ENCODE assay signal across 8 cellular contexts in the genomic region with DNA sequence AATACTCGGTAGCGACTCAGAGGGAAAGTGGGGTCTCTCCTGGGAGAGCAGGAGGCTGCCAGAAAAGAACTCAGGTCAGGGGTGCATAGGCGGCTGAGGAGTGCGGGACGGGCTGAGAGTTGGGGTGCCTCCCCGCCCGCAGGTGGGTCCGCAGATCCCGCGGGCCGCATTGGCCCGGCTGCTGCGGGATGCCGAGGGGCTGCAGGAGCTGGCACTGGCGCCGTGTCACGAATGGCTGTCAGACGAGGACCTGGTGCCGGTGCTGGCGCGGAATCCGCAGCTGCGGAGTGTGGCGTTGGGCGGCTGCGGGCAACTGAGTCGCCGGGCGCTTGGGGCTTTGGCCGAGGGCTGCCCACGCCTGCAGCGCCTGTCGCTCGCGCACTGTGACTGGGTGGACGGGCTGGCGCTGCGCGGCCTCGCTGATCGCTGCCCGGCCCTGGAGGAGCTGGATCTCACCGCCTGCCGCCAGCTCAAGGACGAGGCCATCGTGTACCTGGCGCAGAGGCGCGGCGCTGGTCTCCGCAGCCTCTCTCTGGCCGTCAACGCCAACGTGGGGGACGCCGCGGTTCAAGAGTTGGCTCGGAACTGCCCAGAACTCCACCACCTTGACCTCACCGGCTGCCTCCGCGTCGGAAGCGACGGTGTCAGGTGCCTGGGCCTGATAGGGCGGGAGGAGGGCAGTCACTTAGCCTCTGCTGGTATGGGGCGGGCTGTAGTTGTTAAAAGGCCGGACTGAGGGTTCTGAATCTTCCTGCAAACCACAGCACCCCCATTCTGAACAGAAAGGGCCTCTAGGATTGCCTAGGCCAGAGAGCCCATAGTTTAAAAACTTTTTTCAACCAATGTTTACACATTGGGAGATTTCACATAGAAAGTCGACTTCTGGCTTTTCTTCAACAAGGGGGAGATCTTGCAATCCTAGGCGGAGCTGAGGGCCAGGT. TPM values are rescaled to one million over a fixed set of nuclear protein-coding genes. Genes with fewer than 3 reads are reported as not detected.
A peak's percentile ranks its signal among the peaks of the same experiment; 100 is the strongest.
DNase-seq lines count a peak whose midpoint lies in the region; ATAC-seq and TF ChIP-seq lines count a peak whose summit lies in the region.

No MANE protein-coding gene starts in this region.

- WGBS in esophagus, 2 donors = 1 to 2% methylated on average over 59 to 69 of the region's 69 CpGs

- H3K9me3 ChIP-seq in DOHH2 (ENCODE audit: control insufficient read depth, insufficient read depth, low read length) = no peaks in the 10 kb centered on the region
- H3K9me3 ChIP-seq in esophagus (ENCODE audit: control insufficient read depth in 2 of 2, insufficient read depth in 1 of 2, low read depth in 1 of 2, low read length in 1 of 2) = peaks cover 0 to 5% of the 10 kb centered on the region in 2 donors
- no peaks in the 10 kb centered on the region for H3K9me3 ChIP-seq in neural cell (ENCODE audit: low read length)

- H3K4me3 ChIP-seq in DOHH2 (ENCODE audit: low read length) = peak overlapping the region; percentile 88
- peak overlapping the region; percentile 81 to 86 for H3K4me3 ChIP-seq in esophagus (ENCODE audit: low read depth in 1 of 2, low read length in 2 of 2)
- peak overlapping the region; percentile 97 for H3K4me3 ChIP-seq in neural cell (ENCODE audit: low read length)

- DNase-seq in SW480 (ENCODE audit: low spot score) = peak; percentile 63
- DNase-seq in amniotic stem cell (lab: John Stamatoyannopoulos, UW) = no peak
- DNase-seq in cortex of kidney (lab: John Stamatoyannopoulos, UW) = no peak

- H2AFZ ChIP-seq in neural cell (ENCODE audit: low read depth, low read length) = peak overlapping the region; percentile 69

- H4K20me1 ChIP-seq in DOHH2 (ENCODE audit: control insufficient read depth, insufficient read depth, low read depth, low read length) = no peaks in the 10 kb centered on the region
- H4K20me1 ChIP-seq in neural cell (ENCODE audit: insufficient read depth) = no peaks in the 10 kb centered on the region

- TF ChIP-seq CTCF in DOHH2 (IDR thresholded peaks at IDR 0.05; ENCODE audit: low read depth, low read length, poor library complexity, severe bottlenecking) (no peak), neural cell (IDR thresholded peaks at IDR 0.05; ENCODE audit: poor library complexity, severe bottlenecking) (no peak)

- H3K9ac ChIP-seq in neural cell (ENCODE audit: low read length) = peak overlapping the region; percentile 84

- H3K36me3 ChIP-seq in DOHH2 (ENCODE audit: control insufficient read depth, low read length) (peaks cover 19% of the 10 kb centered on the region), esophagus (ENCODE audit: control insufficient read depth in 2 of 2, insufficient read depth in 2 of 2, low read length in 1 of 2) (peaks cover 6 to 10% of the 10 kb centered on the region in 2 donors), neural cell (ENCODE audit: insufficient read depth, low read length) (no peaks in the 10 kb centered on the region)

- H3F3A ChIP-seq in DOHH2 (ENCODE audit: control insufficient read depth, insufficient read depth) (peaks cover 7% of the 10 kb centered on the region; the same call in 1 of the 2 replicates), neural cell (ENCODE audit: insufficient read depth, low read length, poor library complexity, severe bottlenecking) (peaks cover 6% of the 10 kb centered on the region)

- H3K9me2 ChIP-seq in DOHH2 (replicated peaks; ENCODE audit: control insufficient read depth, low read length) (no peaks in the 10 kb centered on the region), neural cell (ENCODE audit: insufficient read depth, low read length) (no peaks in the 10 kb centered on the region)

- H3K27ac ChIP-seq in DOHH2 (ENCODE audit: low read depth, low read length) (peak overlapping the region; percentile 68), esophagus (ENCODE audit: low read depth in 2 of 2, low read length in 1 of 2) (peak overlapping the region; percentile 94), neural cell (ENCODE audit: low read length) (peak overlapping the region; percentile 93)

- H3K27me3 ChIP-seq in DOHH2 (ENCODE audit: control insufficient read depth, low read length) (peaks cover 6% of the 10 kb centered on the region), esophagus (ENCODE audit: control insufficient read depth in 1 of 2, insufficient read depth in 2 of 2, low read length in 2 of 2) (no peaks in the 10 kb centered on the region), neural cell (ENCODE audit: insufficient read depth, low read depth, low read length) (no peaks in the 10 kb centered on the region)

- H3K4me2 ChIP-seq in DOHH2 (ENCODE audit: low read length) (peak overlapping the region; percentile 93), neural cell (ENCODE audit: low read length) (peak overlapping the region; percentile 53)

- H3K79me2 ChIP-seq in DOHH2 (ENCODE audit: control insufficient read depth, low read length) (peaks cover 21% of the 10 kb centered on the region), neural cell (replicated peaks; ENCODE audit: insufficient read depth, low read length) (no peaks in the 10 kb centered on the region)

- ATAC-seq in HG02678 (IDR thresholded peaks at IDR 0.05; ENCODE audit: unreplicated experiment) = peak; percentile 1
- ATAC-seq in GM21786 (IDR thresholded peaks at IDR 0.05; ENCODE audit: unreplicated experiment) = no peak

- no peak for TF ChIP-seq RAD21 in neural cell (conservative IDR thresholded peaks at IDR 0.05)

- TF ChIP-seq EP300 in neural cell (conservative IDR thresholded peaks at IDR 0.05; ENCODE audit: poor library complexity, severe bottlenecking) = no peak

- H3K4me1 ChIP-seq in DOHH2 (ENCODE audit: control insufficient read depth, low read length) = peaks cover 37% of the 10 kb centered on the region
- peaks cover 18 to 25% of the 10 kb centered on the region in 2 donors for H3K4me1 ChIP-seq in esophagus (ENCODE audit: control insufficient read depth in 2 of 2, insufficient read depth in 2 of 2, low read length in 1 of 2)

TF ChIP-seq in neural cell, 6 proteins besides CTCF, POLR2A, EP300 and RAD21:
- TF ChIP-seq SMC3 (conservative IDR thresholded peaks at IDR 0.05; ENCODE audit: poor library complexity) (no peak), POLR2AphosphoS5 (IDR thresholded peaks at IDR 0.05) (no peak)
- TF ChIP-seq, protein P1, sequence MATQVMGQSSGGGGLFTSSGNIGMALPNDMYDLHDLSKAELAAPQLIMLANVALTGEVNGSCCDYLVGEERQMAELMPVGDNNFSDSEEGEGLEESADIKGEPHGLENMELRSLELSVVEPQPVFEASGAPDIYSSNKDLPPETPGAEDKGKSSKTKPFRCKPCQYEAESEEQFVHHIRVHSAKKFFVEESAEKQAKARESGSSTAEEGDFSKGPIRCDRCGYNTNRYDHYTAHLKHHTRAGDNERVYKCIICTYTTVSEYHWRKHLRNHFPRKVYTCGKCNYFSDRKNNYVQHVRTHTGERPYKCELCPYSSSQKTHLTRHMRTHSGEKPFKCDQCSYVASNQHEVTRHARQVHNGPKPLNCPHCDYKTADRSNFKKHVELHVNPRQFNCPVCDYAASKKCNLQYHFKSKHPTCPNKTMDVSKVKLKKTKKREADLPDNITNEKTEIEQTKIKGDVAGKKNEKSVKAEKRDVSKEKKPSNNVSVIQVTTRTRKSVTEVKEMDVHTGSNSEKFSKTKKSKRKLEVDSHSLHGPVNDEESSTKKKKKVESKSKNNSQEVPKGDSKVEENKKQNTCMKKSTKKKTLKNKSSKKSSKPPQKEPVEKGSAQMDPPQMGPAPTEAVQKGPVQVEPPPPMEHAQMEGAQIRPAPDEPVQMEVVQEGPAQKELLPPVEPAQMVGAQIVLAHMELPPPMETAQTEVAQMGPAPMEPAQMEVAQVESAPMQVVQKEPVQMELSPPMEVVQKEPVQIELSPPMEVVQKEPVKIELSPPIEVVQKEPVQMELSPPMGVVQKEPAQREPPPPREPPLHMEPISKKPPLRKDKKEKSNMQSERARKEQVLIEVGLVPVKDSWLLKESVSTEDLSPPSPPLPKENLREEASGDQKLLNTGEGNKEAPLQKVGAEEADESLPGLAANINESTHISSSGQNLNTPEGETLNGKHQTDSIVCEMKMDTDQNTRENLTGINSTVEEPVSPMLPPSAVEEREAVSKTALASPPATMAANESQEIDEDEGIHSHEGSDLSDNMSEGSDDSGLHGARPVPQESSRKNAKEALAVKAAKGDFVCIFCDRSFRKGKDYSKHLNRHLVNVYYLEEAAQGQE (IDR thresholded peaks at IDR 0.05; ENCODE audit: borderline replicate concordance) = no peak

RNA-seq across cellular contexts. Expression of gene FBXL15, which starts 1.3 kb away (rescaled TPM):
- polyA plus RNA-seq in esophagus (10 to 100 TPM in 1 of 2 donors, 1 to 10 TPM in 1; 6.3 to 15.2 TPM), neural cell (27.5 and 37.8 TPM in 2 replicates)
- 16.2 and 22.2 TPM in 2 replicates for polyA minus RNA-seq in neural cell

RNA-seq across cellular contexts. Expression of gene PSD, which starts 3.3 kb away (rescaled TPM):
- polyA plus RNA-seq in esophagus (1 to 10 TPM; 1.1 to 2.1 TPM), neural cell (68.8 and 84.3 TPM in 2 replicates)
- 52.3 and 67.7 TPM in 2 replicates for polyA minus RNA-seq in neural cell

RNA-seq across cellular contexts. Expression of gene CUEDC2, which starts 10.5 kb away (rescaled TPM):
- polyA plus RNA-seq in esophagus (10 to 100 TPM; 16.3 to 30.3 TPM), neural cell (169 and 194 TPM in 2 replicates)
- polyA minus RNA-seq in neural cell = 76.2 and 79.9 TPM in 2 replicates

RNA-seq across cellular contexts. Expression of gene NFKB2, which starts 26.4 kb away (rescaled TPM):
- 10 to 100 TPM; 11.4 to 22.6 TPM for polyA plus RNA-seq in esophagus
- 0.30 and 0.34 TPM in 2 replicates for polyA plus RNA-seq in neural cell
- 0.24 and 0.46 TPM in 2 replicates for polyA minus RNA-seq in neural cell

RNA-seq across cellular contexts. Expression of gene C10orf95, which starts 29.4 kb away (rescaled TPM):
- under 1 TPM; 0.37 to 0.65 TPM for polyA plus RNA-seq in esophagus
- polyA plus RNA-seq in neural cell = not detected in 2 replicates
- polyA minus RNA-seq in neural cell = not detected in 2 replicates

Comparison
In these comparisons a context has a peak if more than half of its experiments do, and no peak if none do; other contexts are left out.
1. RNA of gene PSD, which starts 3.3 kb away (polyA plus RNA-seq): 68.8 to 84.3 TPM in neural cell; 1.1 to 2.1 TPM in esophagus; every median in the first group is over 10 times any median in the second.
2. Peak in every context shown above with its lines, with median percentiles within 50 percentile points of each other: H3K27ac ChIP-seq and H3K4me3 ChIP-seq.